ENCODE assay signal across 23 cellular contexts in the genomic region with DNA sequence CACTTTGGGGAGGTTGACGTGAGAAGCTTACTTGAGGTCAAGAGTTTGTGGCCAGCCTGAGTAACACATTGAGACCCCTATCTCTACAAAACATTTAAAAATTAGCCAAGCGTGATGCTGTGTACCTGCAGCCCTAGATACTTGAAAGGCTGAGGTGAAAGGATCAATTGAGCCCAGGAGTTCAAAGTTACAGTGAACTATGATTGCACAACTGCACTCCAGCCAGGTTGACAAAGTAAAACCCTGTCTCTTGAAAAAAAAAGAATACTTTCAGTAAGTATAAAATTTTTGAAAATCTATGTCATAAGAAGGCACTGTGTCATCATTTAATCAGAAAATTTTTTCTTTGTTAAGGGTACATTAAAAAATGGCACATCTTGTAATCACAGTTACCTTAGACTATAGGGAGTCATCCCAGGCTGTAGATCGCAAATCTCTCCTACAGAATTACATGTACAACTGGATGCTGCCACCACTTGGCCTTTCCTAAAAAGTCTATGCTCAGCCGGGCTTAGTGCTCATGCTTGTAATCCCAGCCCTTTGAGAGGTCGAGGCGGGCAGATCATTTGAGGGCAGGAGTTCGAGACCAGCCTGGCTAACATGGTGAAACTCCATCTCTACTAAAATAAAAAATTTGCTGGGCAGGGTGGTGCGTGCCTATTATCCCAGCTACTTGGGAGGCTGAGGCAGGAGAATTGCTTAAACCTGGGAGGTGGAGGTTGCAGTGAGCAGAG. TPM values are rescaled to one million over a fixed set of nuclear protein-coding genes. Genes with fewer than 3 reads are reported as not detected.
DNase-seq lines count a peak whose midpoint lies in the region; ATAC-seq, FAIRE-seq and TF ChIP-seq lines count a peak whose summit lies in the region.
"Had no signal": no experiment of that assay in that cellular context is flagged by ENCODE, and none has a peak within 500 bp of the region (broad histone marks: within the 10 kb centered on the region; RNA-seq: fewer than 3 reads in every experiment).

No MANE protein-coding gene starts in this region.

- POLR2A ChIA-PET in A673 (lab: Charles Lee; ENCODE audit: low non-redundant PET): no interaction called here

- H3K9me3 ChIP-seq in A673 (ENCODE audit: low read depth, low read length, poor library complexity, severe bottlenecking) (no peaks in the 10 kb centered on the region), kidney (ENCODE audit: control insufficient read depth in 1 of 2, low read length in 2 of 2) (no peaks in the 10 kb centered on the region)
- H3K9me3 ChIP-seq: BLaER1 treated with 17β-estradiol and CSF1 and Interleukin-3, amounts not matched to agents 10 nM and 100 nM; gastroesophageal sphincter; right atrium auricular region; SK-N-SH; suprapubic skin had no signal

- FAIRE-seq in kidney (lab: Jason Lieb, UNC): no peak
- FAIRE-seq: H1 had no signal

- TF ChIP-seq CTCF in A673 (conservative IDR thresholded peaks at IDR 0.05; ENCODE audit: low read depth, low read length) (no peak), kidney (IDR thresholded peaks at IDR 0.05; ENCODE audit: borderline replicate concordance, extremely low read depth, insufficient read depth) (no peak)

- CTCF ChIA-PET in A673 (lab: Charles Lee): no interaction called here

- peak; percentile 25; the same call in 1 of the 2 replicates for TF ChIP-seq RAD21 in Ishikawa (IDR thresholded peaks at IDR 0.05; ENCODE audit: low read depth)

- ATAC-seq in GM19463 (IDR thresholded peaks at IDR 0.05; ENCODE audit: unreplicated experiment) (peak; percentile 69), GM21737 (IDR thresholded peaks at IDR 0.05; ENCODE audit: unreplicated experiment) (no peak), GM18520 (IDR thresholded peaks at IDR 0.05; ENCODE audit: unreplicated experiment) (no peak), GM21576 (IDR thresholded peaks at IDR 0.05; ENCODE audit: unreplicated experiment) (no peak)
- ATAC-seq: gastroesophageal sphincter, left ventricle myocardium superior had no signal

- BruUV-seq in A673 (replicated peaks; lab: Mats Ljungman, UMichigan): no TSS peak

- H3K4me1 ChIP-seq in A673 (ENCODE audit: insufficient read depth, low read length, poor library complexity, severe bottlenecking) (peaks cover 34% of the 10 kb centered on the region), kidney (ENCODE audit: control insufficient read depth in 1 of 2, insufficient read depth in 1 of 2, low read depth in 1 of 2, low read length in 2 of 2) (peaks cover 0 to 8% of the 10 kb centered on the region in 2 donors)
- H3K4me1 ChIP-seq: gastroesophageal sphincter, right atrium auricular region, suprapubic skin had no signal

- H3K27me3 ChIP-seq in A673 (replicated peaks; ENCODE audit: insufficient read depth, low read depth, low read length, poor library complexity): no peaks in the 10 kb centered on the region
- H3K27me3 ChIP-seq: gastroesophageal sphincter, right atrium auricular region, suprapubic skin had no signal

- H3K36me3 ChIP-seq in A673 (ENCODE audit: insufficient read depth, low read length, poor library complexity, severe bottlenecking) (no peaks in the 10 kb centered on the region), kidney (ENCODE audit: control insufficient read depth in 1 of 2, insufficient read depth in 2 of 2, low read length in 2 of 2) (no peaks in the 10 kb centered on the region)
- H3K36me3 ChIP-seq: BLaER1 treated with 17β-estradiol and CSF1 and Interleukin-3, amounts not matched to agents 10 nM and 100 nM; gastroesophageal sphincter; right atrium auricular region; suprapubic skin had no signal

- peak overlapping the region; percentile 41 for H3K27ac ChIP-seq in A673 (ENCODE audit: low read depth, low read length, poor library complexity, severe bottlenecking)
- peak overlapping the region; percentile 13 to 53 for H3K27ac ChIP-seq in kidney (ENCODE audit: low read depth in 2 of 2, low read length in 2 of 2)
- H3K27ac ChIP-seq: BLaER1 treated with 17β-estradiol and CSF1 and Interleukin-3, amounts not matched to agents 10 nM and 100 nM; gastroesophageal sphincter; right atrium auricular region; suprapubic skin had no signal

- DNase-seq in A673 (ENCODE audit: low spot score) (no peak), kidney (no peak), Kasumi-1 (lab: John Stamatoyannopoulos, UW) (no peak)
- DNase-seq: activated CD4-positive, CD25-positive, alpha-beta regulatory T cell treated with anti-CD3 and anti-CD28 coated beads, Interleukin-2, amount 50 U/mL, for 72 hours; activated CD8-positive, alpha-beta memory T cell treated with anti-CD3 and anti-CD28 coated beads for 24 hours; activated naive CD4-positive, alpha-beta T cell treated with anti-CD3 and anti-CD28 coated beads, Interleukin-2, amount 10 ng/mL, durations not matched to agents 7 days and 5 days; activated T-cell treated with anti-CD3 and anti-CD28 coated beads, Interleukin-2, amount 50 U/mL, for 48 hours; anterior cingulate cortex; GDM1; left ventricle myocardium superior; NCI-H2171; occipital lobe; SK-N-SH had no signal

- intact Hi-C loops in A673 (cut with micrococcal nuclease; ENCODE audit: unreplicated experiment) (no loop called here), kidney (cut with DNase I) (no loop called here)

- H3K9ac ChIP-seq in kidney (ENCODE audit: low read length in 2 of 2): no peak overlapping the region
- H3K9ac ChIP-seq: BLaER1 treated with 17β-estradiol and CSF1 and Interleukin-3, amounts not matched to agents 10 nM and 100 nM; SK-N-SH had no signal

- no peak overlapping the region for H3K4me3 ChIP-seq in A673 (ENCODE audit: low read depth, low read length, poor library complexity, severe bottlenecking)
- no peak overlapping the region for H3K4me3 ChIP-seq in kidney (ENCODE audit: low read length in 2 of 2)
- H3K4me3 ChIP-seq: BLaER1 treated with 17β-estradiol and CSF1 and Interleukin-3, amounts not matched to agents 10 nM and 100 nM; gastroesophageal sphincter; right atrium auricular region; suprapubic skin had no signal

- no peak for TF ChIP-seq EP300 in Ishikawa (IDR thresholded peaks at IDR 0.05; ENCODE audit: borderline replicate concordance)

TF ChIP-seq in Ishikawa, 13 proteins besides CTCF, POLR2A, EP300 and RAD21:
- TF ChIP-seq EGR1 (IDR thresholded peaks at IDR 0.05) (no peak), TAF1 (IDR thresholded peaks at IDR 0.05; ENCODE audit: low read depth) (no peak), TCF12 (IDR thresholded peaks at IDR 0.05; ENCODE audit: low read depth) (no peak), USF1 (IDR thresholded peaks at IDR 0.05) (no peak), FOXM1 (IDR thresholded peaks at IDR 0.05; ENCODE audit: borderline replicate concordance, low read depth) (no peak), CREB1 (IDR thresholded peaks at IDR 0.05; ENCODE audit: low read depth) (no peak), CEBPB (IDR thresholded peaks at IDR 0.05) (no peak), TEAD4 (IDR thresholded peaks at IDR 0.05) (no peak), NFIC (IDR thresholded peaks at IDR 0.05) (no peak)
- TF ChIP-seq, protein P1, sequence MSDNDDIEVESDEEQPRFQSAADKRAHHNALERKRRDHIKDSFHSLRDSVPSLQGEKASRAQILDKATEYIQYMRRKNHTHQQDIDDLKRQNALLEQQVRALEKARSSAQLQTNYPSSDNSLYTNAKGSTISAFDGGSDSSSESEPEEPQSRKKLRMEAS (IDR thresholded peaks at IDR 0.05): no peak
- TF ChIP-seq, protein P2, sequence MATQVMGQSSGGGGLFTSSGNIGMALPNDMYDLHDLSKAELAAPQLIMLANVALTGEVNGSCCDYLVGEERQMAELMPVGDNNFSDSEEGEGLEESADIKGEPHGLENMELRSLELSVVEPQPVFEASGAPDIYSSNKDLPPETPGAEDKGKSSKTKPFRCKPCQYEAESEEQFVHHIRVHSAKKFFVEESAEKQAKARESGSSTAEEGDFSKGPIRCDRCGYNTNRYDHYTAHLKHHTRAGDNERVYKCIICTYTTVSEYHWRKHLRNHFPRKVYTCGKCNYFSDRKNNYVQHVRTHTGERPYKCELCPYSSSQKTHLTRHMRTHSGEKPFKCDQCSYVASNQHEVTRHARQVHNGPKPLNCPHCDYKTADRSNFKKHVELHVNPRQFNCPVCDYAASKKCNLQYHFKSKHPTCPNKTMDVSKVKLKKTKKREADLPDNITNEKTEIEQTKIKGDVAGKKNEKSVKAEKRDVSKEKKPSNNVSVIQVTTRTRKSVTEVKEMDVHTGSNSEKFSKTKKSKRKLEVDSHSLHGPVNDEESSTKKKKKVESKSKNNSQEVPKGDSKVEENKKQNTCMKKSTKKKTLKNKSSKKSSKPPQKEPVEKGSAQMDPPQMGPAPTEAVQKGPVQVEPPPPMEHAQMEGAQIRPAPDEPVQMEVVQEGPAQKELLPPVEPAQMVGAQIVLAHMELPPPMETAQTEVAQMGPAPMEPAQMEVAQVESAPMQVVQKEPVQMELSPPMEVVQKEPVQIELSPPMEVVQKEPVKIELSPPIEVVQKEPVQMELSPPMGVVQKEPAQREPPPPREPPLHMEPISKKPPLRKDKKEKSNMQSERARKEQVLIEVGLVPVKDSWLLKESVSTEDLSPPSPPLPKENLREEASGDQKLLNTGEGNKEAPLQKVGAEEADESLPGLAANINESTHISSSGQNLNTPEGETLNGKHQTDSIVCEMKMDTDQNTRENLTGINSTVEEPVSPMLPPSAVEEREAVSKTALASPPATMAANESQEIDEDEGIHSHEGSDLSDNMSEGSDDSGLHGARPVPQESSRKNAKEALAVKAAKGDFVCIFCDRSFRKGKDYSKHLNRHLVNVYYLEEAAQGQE (IDR thresholded peaks at IDR 0.05; ENCODE audit: low read depth): no peak

RNA-seq across cellular contexts. Expression of gene MRS2, which starts 17.0 kb away (rescaled TPM):
- total RNA-seq in A673 (2021): 46.6 and 49.1 TPM in 2 replicates
- 23.6 TPM for total RNA-seq in kidney
- 27.8 TPM for polyA plus RNA-seq in kidney (ENCODE audit: insufficient read depth, low read depth, low replicate concordance)

RNA-seq across cellular contexts. Expression of gene DCDC2, which starts 27.8 kb away (rescaled TPM):
- 45.1 and 54.9 TPM in 2 replicates for total RNA-seq in A673 (2021)
- total RNA-seq in kidney: 110 TPM
- 22.1 TPM for polyA plus RNA-seq in kidney (ENCODE audit: insufficient read depth, low read depth, low replicate concordance)
- total RNA-seq: left ventricle myocardium superior, right atrium auricular region had no signal
- polyA plus RNA-seq: SK-N-SH had no signal
